8 cellular contexts compared by ENCODE assay signal in the genomic region with DNA sequence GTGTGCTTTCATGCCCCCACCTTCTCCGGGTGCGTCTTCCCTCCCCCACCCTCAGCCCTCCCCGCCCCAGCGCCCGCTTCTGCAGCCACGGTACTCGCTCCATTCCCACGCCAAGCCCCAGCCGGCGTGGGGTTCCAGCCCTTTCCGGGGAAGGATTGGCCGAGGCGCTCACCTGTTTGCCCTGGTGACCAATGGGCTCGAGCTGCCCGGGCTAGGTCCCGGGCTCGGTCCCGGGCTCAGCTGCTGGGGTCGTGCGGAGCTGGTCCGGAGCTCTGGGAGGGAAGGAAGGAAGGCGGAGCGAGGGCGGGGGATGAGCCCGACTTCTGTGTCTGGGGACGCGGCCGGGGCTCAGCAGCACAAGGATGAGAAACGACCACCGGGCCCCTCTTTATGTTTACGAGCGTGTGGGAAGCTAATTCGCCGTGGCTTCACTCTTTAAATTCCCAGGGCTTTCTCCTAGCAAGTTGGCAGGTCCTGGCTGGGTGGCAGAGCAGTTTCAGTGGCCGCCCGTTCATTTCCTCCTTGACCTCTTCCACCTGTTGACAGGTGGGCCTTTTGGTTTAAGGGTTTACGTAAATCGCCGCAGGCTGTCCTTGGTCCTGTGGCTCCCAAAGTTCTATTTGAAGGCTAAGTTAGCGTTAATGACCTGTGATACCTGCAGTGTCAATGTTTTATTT. TPM values are rescaled to one million over a fixed set of nuclear protein-coding genes. Genes with fewer than 3 reads are reported as not detected.
DNase-seq lines count a peak whose midpoint lies in the region; ATAC-seq and TF ChIP-seq lines count a peak whose summit lies in the region.

IGSF10 (minus strand) TSS at position 288 of the 677 bp plus-strand sequence. CDS start 2,352 bp downstream, outside the sequence.

- POLR2A ChIA-PET in Caco-2 (lab: Charles Lee), result no interaction called here
- POLR2A ChIA-PET in PC-3 (lab: Charles Lee; ENCODE audit: unreplicated experiment), result no interaction called here

- H3K27ac ChIP-seq in PC-3 (ENCODE audit: low read length), result no peak within 1 kb of the TSS
- no peak within 1 kb of the TSS for H3K27ac ChIP-seq in parathyroid adenoma

- H3K4me1 ChIP-seq in Caco-2 (peaks cover 10% of the 10 kb centered on the region), PC-3 (ENCODE audit: insufficient read depth, low read length) (peaks cover 6% of the 10 kb centered on the region; the same call in 1 of the 2 replicates), parathyroid adenoma (no peaks in the 10 kb centered on the region)

- no peak within 1 kb of the TSS for H3K27ac Mint-ChIP-seq in Caco-2 (ENCODE audit: unreplicated experiment)
- H3K27ac Mint-ChIP-seq in activated T-helper 2 cell treated with anti-CD3 and anti-CD28 coated beads, Interferon-gamma antibody, Interleukin-2, Interleukin-4, amounts not matched to agents 10 μg/mL and 5 μg/mL and 100 μg/mL, durations not matched to agents 14 hours and 24 hours and 36 hours, result no peak within 1 kb of the TSS
- no peak within 1 kb of the TSS for H3K27ac Mint-ChIP-seq in activated CD4-positive, alpha-beta T cell treated with anti-CD3 and anti-CD28 coated beads, Interleukin-2, amount 10 ng/mL, durations not matched to agents 24 days and 14 days

- intact Hi-C loops in Caco-2 (cut with micrococcal nuclease; ENCODE audit: unreplicated experiment) (no loop called here), PC-3 (cut with micrococcal nuclease) (no loop called here)
- intact Hi-C loops in activated T-helper 2 cell treated with anti-CD3 and anti-CD28 coated beads, Interferon-gamma antibody, Interleukin-2, Interleukin-4, amounts not matched to agents 10 μg/mL and 5 μg/mL and 100 μg/mL, durations not matched to agents 14 hours and 24 hours and 36 hours (cut with micrococcal nuclease), result no loop called here
- intact Hi-C loops in activated CD4-positive, alpha-beta T cell treated with anti-CD3 and anti-CD28 coated beads, Interleukin-2, amount 10 ng/mL, durations not matched to agents 24 days and 14 days (cut with micrococcal nuclease), result no loop called here

- TF ChIP-seq CTCF in Caco-2 (IDR thresholded peaks at IDR 0.05; ENCODE audit: insufficient read depth in 1 of 2, low read depth in 1 of 2, low read length in 1 of 2, severe bottlenecking in 1 of 2, unreplicated experiment in 1 of 2) (no peak), PC-3 (conservative IDR thresholded peaks at IDR 0.05; ENCODE audit: low read depth, low read length) (no peak), parathyroid adenoma (IDR thresholded peaks at IDR 0.05) (no peak)

- H3K36me3 ChIP-seq in Caco-2 (ENCODE audit: control insufficient read depth, insufficient read depth, low read length), result no peaks in the 10 kb centered on the region
- H3K36me3 ChIP-seq in PC-3 (ENCODE audit: low read depth, low read length), result no peaks in the 10 kb centered on the region
- H3K36me3 ChIP-seq in parathyroid adenoma (ENCODE audit: control insufficient read depth, insufficient read depth, low read length), result no peaks in the 10 kb centered on the region

- no peaks in the 10 kb centered on the region for H3F3A ChIP-seq in PC-3 (ENCODE audit: low read length, unreplicated experiment)

- H2AFZ ChIP-seq in PC-3 (ENCODE audit: low read length), result peak within 1 kb of the TSS; percentile 95
- peak within 1 kb of the TSS; percentile 54 for H2AFZ ChIP-seq in parathyroid adenoma

- H3K9me2 ChIP-seq in PC-3 (replicated peaks; ENCODE audit: low read length), result no peaks in the 10 kb centered on the region

- H3K4me3 ChIP-seq in Caco-2 (ENCODE audit: low read depth, low read length) (peak within 1 kb of the TSS; percentile 68), PC-3 (ENCODE audit: low read length) (peak within 1 kb of the TSS; percentile 72), parathyroid adenoma (ENCODE audit: low read depth, low read length) (peak within 1 kb of the TSS; percentile 54)

- H3K27me3 Mint-ChIP-seq in Caco-2 (ENCODE audit: insufficient read depth, unreplicated experiment), result no peaks in the 10 kb centered on the region
- H3K27me3 Mint-ChIP-seq in activated T-helper 2 cell treated with anti-CD3 and anti-CD28 coated beads, Interferon-gamma antibody, Interleukin-2, Interleukin-4, amounts not matched to agents 10 μg/mL and 5 μg/mL and 100 μg/mL, durations not matched to agents 14 hours and 24 hours and 36 hours (ENCODE audit: low read depth), result peaks cover 42% of the 10 kb centered on the region
- H3K27me3 Mint-ChIP-seq in activated CD4-positive, alpha-beta T cell treated with anti-CD3 and anti-CD28 coated beads, Interleukin-2, amount 10 ng/mL, durations not matched to agents 24 days and 14 days, result peaks cover 37% of the 10 kb centered on the region

- H4K20me1 ChIP-seq in PC-3 (ENCODE audit: low read length), result no peaks in the 10 kb centered on the region

- peak within 1 kb of the TSS; percentile 77 for H3K4me3 Mint-ChIP-seq in Caco-2 (ENCODE audit: unreplicated experiment)
- no peak within 1 kb of the TSS for H3K4me3 Mint-ChIP-seq in activated T-helper 2 cell treated with anti-CD3 and anti-CD28 coated beads, Interferon-gamma antibody, Interleukin-2, Interleukin-4, amounts not matched to agents 10 μg/mL and 5 μg/mL and 100 μg/mL, durations not matched to agents 14 hours and 24 hours and 36 hours (ENCODE audit: low read depth)
- H3K4me3 Mint-ChIP-seq in activated CD4-positive, alpha-beta T cell treated with anti-CD3 and anti-CD28 coated beads, Interleukin-2, amount 10 ng/mL, durations not matched to agents 24 days and 14 days, result no peak within 1 kb of the TSS

- H3K9me3 Mint-ChIP-seq in Caco-2 (ENCODE audit: unreplicated experiment), result no peaks in the 10 kb centered on the region
- no peaks in the 10 kb centered on the region for H3K9me3 Mint-ChIP-seq in activated T-helper 2 cell treated with anti-CD3 and anti-CD28 coated beads, Interferon-gamma antibody, Interleukin-2, Interleukin-4, amounts not matched to agents 10 μg/mL and 5 μg/mL and 100 μg/mL, durations not matched to agents 14 hours and 24 hours and 36 hours
- no peaks in the 10 kb centered on the region for H3K9me3 Mint-ChIP-seq in activated CD4-positive, alpha-beta T cell treated with anti-CD3 and anti-CD28 coated beads, Interleukin-2, amount 10 ng/mL, durations not matched to agents 24 days and 14 days

- BruUV-seq in Caco-2 (replicated peaks; lab: Mats Ljungman, UMichigan), result no TSS peak
- no TSS peak for BruUV-seq in PC-3 (replicated peaks; lab: Mats Ljungman, UMichigan)

- peak within 1 kb of the TSS; percentile 92 for H3K4me2 ChIP-seq in PC-3 (ENCODE audit: low read length)
- H3K4me2 ChIP-seq in parathyroid adenoma (ENCODE audit: low read length), result peak within 1 kb of the TSS; percentile 87

- H3K4me1 Mint-ChIP-seq in Caco-2 (ENCODE audit: low read depth, unreplicated experiment), result peaks cover 7% of the 10 kb centered on the region
- H3K4me1 Mint-ChIP-seq in activated T-helper 2 cell treated with anti-CD3 and anti-CD28 coated beads, Interferon-gamma antibody, Interleukin-2, Interleukin-4, amounts not matched to agents 10 μg/mL and 5 μg/mL and 100 μg/mL, durations not matched to agents 14 hours and 24 hours and 36 hours (ENCODE audit: low read depth), result peaks cover 2% of the 10 kb centered on the region
- no peaks in the 10 kb centered on the region for H3K4me1 Mint-ChIP-seq in activated CD4-positive, alpha-beta T cell treated with anti-CD3 and anti-CD28 coated beads, Interleukin-2, amount 10 ng/mL, durations not matched to agents 24 days and 14 days

- DNase-seq in Caco-2, result peak; percentile 51 to 53
- no peak for DNase-seq in PC-3
- DNase-seq in glomerular visceral epithelial cell (ENCODE audit: extremely low spot score), result peak; percentile 7
- DNase-seq in activated T-helper 2 cell treated with anti-CD3 and anti-CD28 coated beads, Interferon-gamma antibody, Interleukin-2, Interleukin-4, amounts not matched to agents 10 μg/mL and 5 μg/mL and 100 μg/mL, durations not matched to agents 14 hours and 24 hours and 36 hours (ENCODE audit: low spot score), result no peak
- no peak for DNase-seq in KG1 (lab: John Stamatoyannopoulos, UW)
- DNase-seq in activated CD4-positive, alpha-beta T cell treated with anti-CD3 and anti-CD28 coated beads, Interleukin-2, amount 10 ng/mL, durations not matched to agents 24 days and 14 days, result no peak

- ATAC-seq in PC-3 (peak; percentile 86), GM18511 (IDR thresholded peaks at IDR 0.05; ENCODE audit: unreplicated experiment) (no peak)

- H3K9ac ChIP-seq in PC-3 (ENCODE audit: low read length) (0 out of 2 replicates have a peak within 1 kb of the TSS, but pooled peaks have one; percentile 15), parathyroid adenoma (no peak within 1 kb of the TSS)

- H3K9me3 ChIP-seq in Caco-2 (no peaks in the 10 kb centered on the region; the same call in 1 of the 2 replicates), PC-3 (ENCODE audit: low read length) (no peaks in the 10 kb centered on the region), parathyroid adenoma (ENCODE audit: control insufficient read depth, low read length) (no peaks in the 10 kb centered on the region)

- no peaks in the 10 kb centered on the region for H3K79me2 ChIP-seq in PC-3 (ENCODE audit: low read length)
- no peaks in the 10 kb centered on the region for H3K79me2 ChIP-seq in parathyroid adenoma

- H3K27me3 ChIP-seq in Caco-2 (replicated peaks; ENCODE audit: control insufficient read depth, insufficient read depth, low read length), result no peaks in the 10 kb centered on the region
- H3K27me3 ChIP-seq in PC-3 (ENCODE audit: low read length), result no peaks in the 10 kb centered on the region
- H3K27me3 ChIP-seq in parathyroid adenoma (ENCODE audit: control insufficient read depth, insufficient read depth, low read length), result no peaks in the 10 kb centered on the region

- CTCF ChIA-PET in Caco-2 (lab: Charles Lee) (interaction anchor here (1.2 to 1.5 kb wide), 2 partner anchors 21 to 378 kb away, joined by 3 to 12 read pairs; no protein-coding TSS in a partner anchor), PC-3 (lab: Charles Lee) (no interaction called here)

- H3K36me3 Mint-ChIP-seq in Caco-2 (ENCODE audit: insufficient read depth, unreplicated experiment), result no peaks in the 10 kb centered on the region
- H3K36me3 Mint-ChIP-seq in activated T-helper 2 cell treated with anti-CD3 and anti-CD28 coated beads, Interferon-gamma antibody, Interleukin-2, Interleukin-4, amounts not matched to agents 10 μg/mL and 5 μg/mL and 100 μg/mL, durations not matched to agents 14 hours and 24 hours and 36 hours (ENCODE audit: low read depth), result no peaks in the 10 kb centered on the region
- no peaks in the 10 kb centered on the region for H3K36me3 Mint-ChIP-seq in activated CD4-positive, alpha-beta T cell treated with anti-CD3 and anti-CD28 coated beads, Interleukin-2, amount 10 ng/mL, durations not matched to agents 24 days and 14 days (ENCODE audit: low read depth)

RNA-seq across cellular contexts. Expression of gene IGSF10, which starts in this region (rescaled TPM):
- 2.6 TPM in 2 replicates for total RNA-seq in Caco-2 (2022)
- total RNA-seq in PC-3 (2014; rRNA removed), result 0.12 and 0.66 TPM in 2 replicates
- not detected in 2 replicates for total RNA-seq in activated T-helper 2 cell treated with anti-CD3 and anti-CD28 coated beads, Interferon-gamma antibody, Interleukin-2, Interleukin-4, amounts not matched to agents 10 μg/mL and 5 μg/mL and 100 μg/mL, durations not matched to agents 14 hours and 24 hours and 36 hours
- total RNA-seq in activated CD4-positive, alpha-beta T cell treated with anti-CD3 and anti-CD28 coated beads, Interleukin-2, amount 10 ng/mL, durations not matched to agents 24 days and 14 days, result not detected in 2 replicates

Comparison
In these comparisons a context has a peak if more than half of its experiments do, and no peak if none do; other contexts are left out.
1. Peak in ATAC-seq, H3K4me3 ChIP-seq, H3K9ac ChIP-seq and H3K4me2 ChIP-seq in PC-3; RNA of the gene not detected or under 1 TPM.
2. DNase-seq: peak in Caco-2 (2 of 2) and glomerular visceral epithelial cell (single experiment); none in PC-3 (single experiment), activated T-helper 2 cell treated with anti-CD3 and anti-CD28 coated beads, Interferon-gamma antibody, Interleukin-2, Interleukin-4, amounts not matched to agents 10 μg/mL and 5 μg/mL and 100 μg/mL, durations not matched to agents 14 hours and 24 hours and 36 hours (single experiment), KG1 (single experiment) and activated CD4-positive, alpha-beta T cell treated with anti-CD3 and anti-CD28 coated beads, Interleukin-2, amount 10 ng/mL, durations not matched to agents 24 days and 14 days (single experiment).
3. Peak in every context shown above with its lines, with median percentiles within 50 percentile points of each other: H3K4me3 ChIP-seq.